Comparison of ENCODE assay signal across 1 cellular context in the genomic region with DNA sequence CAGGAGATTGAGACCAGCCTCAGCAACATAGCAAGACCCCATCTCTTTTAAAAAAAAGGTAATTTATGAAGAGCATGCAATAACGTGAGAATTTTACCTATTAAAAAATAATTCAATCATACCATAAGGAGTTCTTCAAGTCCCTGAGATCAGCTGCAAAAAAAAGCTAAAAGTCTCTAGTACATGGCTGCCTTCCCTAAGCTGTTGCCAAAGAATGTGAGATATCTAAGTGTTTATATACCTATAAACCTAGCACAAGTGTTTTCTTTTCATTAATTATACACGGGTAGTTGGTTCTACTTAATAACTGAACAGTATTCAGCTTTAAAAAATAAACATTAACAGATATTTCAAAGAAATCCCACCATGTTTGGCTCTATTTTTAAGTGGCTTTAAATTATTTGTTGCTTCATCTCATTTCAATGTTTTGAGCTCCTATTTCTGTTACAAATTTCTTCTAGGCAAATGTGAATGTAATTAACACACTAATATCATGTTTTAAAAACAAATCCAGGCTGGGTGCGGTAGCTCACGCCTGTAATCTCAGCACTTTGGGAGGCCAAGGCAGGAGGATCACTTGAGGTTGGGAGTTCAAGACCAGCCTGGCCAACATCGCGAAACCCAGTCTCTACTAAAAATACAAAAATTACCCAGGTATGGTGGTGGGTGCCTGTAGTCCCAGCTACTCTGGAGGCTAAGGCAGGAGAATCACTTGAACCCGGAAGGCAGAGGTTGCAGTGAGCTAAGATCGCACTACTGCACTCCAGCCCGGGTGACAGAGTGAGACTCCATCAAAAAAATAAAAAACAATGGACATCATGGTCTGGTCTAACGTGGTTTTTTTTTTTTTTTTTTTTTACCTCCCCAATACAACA.
A peak's percentile ranks its signal among the peaks of the same experiment; 100 is the strongest.
TF ChIP-seq lines count a peak whose summit lies in the region.

No MANE protein-coding gene starts in this region.

TF ChIP-seq in GM12878, 131 proteins besides CTCF, POLR2A, EP300 and RAD21:
- TF ChIP-seq FOS (IDR thresholded peaks at IDR 0.05; ENCODE audit: borderline replicate concordance, extremely low read depth, insufficient read length) (no peak), ASH2L (IDR thresholded peaks at IDR 0.05; ENCODE audit: borderline replicate concordance, low read depth) (no peak), ZNF217 (IDR thresholded peaks at IDR 0.05) (peak; percentile 30; the same call in 1 of the 2 replicates), MTA3 (IDR thresholded peaks at IDR 0.05; ENCODE audit: borderline replicate concordance, low read length) (0 out of 2 replicates have a peak, but pooled peaks have one; percentile 4), SMAD1 (IDR thresholded peaks at IDR 0.05; ENCODE audit: low read depth, partially characterized antibody) (peak; percentile 11), ZNF384 (IDR thresholded peaks at IDR 0.05; ENCODE audit: borderline replicate concordance, low read depth, low read length) (peak; percentile 77), IKZF2 (IDR thresholded peaks at IDR 0.05) (0 out of 4 replicates have a peak, but pooled peaks of 1 of the 2 experiments have one; percentile 3)
- TF ChIP-seq, protein P1, sequence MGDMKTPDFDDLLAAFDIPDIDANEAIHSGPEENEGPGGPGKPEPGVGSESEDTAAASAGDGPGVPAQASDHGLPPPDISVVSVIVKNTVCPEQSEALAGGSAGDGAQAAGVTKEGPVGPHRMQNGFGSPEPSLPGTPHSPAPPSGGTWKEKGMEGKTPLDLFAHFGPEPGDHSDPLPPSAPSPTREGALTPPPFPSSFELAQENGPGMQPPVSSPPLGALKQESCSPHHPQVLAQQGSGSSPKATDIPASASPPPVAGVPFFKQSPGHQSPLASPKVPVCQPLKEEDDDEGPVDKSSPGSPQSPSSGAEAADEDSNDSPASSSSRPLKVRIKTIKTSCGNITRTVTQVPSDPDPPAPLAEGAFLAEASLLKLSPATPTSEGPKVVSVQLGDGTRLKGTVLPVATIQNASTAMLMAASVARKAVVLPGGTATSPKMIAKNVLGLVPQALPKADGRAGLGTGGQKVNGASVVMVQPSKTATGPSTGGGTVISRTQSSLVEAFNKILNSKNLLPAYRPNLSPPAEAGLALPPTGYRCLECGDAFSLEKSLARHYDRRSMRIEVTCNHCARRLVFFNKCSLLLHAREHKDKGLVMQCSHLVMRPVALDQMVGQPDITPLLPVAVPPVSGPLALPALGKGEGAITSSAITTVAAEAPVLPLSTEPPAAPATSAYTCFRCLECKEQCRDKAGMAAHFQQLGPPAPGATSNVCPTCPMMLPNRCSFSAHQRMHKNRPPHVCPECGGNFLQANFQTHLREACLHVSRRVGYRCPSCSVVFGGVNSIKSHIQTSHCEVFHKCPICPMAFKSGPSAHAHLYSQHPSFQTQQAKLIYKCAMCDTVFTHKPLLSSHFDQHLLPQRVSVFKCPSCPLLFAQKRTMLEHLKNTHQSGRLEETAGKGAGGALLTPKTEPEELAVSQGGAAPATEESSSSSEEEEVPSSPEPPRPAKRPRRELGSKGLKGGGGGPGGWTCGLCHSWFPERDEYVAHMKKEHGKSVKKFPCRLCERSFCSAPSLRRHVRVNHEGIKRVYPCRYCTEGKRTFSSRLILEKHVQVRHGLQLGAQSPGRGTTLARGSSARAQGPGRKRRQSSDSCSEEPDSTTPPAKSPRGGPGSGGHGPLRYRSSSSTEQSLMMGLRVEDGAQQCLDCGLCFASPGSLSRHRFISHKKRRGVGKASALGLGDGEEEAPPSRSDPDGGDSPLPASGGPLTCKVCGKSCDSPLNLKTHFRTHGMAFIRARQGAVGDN (IDR thresholded peaks at IDR 0.05) = peak; percentile 37; the same call in 1 of the 2 replicates
- TF ChIP-seq, protein P2, sequence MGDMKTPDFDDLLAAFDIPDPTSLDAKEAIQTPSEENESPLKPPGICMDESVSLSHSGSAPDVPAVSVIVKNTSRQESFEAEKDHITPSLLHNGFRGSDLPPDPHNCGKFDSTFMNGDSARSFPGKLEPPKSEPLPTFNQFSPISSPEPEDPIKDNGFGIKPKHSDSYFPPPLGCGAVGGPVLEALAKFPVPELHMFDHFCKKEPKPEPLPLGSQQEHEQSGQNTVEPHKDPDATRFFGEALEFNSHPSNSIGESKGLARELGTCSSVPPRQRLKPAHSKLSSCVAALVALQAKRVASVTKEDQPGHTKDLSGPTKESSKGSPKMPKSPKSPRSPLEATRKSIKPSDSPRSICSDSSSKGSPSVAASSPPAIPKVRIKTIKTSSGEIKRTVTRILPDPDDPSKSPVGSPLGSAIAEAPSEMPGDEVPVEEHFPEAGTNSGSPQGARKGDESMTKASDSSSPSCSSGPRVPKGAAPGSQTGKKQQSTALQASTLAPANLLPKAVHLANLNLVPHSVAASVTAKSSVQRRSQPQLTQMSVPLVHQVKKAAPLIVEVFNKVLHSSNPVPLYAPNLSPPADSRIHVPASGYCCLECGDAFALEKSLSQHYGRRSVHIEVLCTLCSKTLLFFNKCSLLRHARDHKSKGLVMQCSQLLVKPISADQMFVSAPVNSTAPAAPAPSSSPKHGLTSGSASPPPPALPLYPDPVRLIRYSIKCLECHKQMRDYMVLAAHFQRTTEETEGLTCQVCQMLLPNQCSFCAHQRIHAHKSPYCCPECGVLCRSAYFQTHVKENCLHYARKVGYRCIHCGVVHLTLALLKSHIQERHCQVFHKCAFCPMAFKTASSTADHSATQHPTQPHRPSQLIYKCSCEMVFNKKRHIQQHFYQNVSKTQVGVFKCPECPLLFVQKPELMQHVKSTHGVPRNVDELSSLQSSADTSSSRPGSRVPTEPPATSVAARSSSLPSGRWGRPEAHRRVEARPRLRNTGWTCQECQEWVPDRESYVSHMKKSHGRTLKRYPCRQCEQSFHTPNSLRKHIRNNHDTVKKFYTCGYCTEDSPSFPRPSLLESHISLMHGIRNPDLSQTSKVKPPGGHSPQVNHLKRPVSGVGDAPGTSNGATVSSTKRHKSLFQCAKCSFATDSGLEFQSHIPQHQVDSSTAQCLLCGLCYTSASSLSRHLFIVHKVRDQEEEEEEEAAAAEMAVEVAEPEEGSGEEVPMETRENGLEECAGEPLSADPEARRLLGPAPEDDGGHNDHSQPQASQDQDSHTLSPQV (IDR thresholded peaks at IDR 0.05) = peak; percentile 75
- TF ChIP-seq, protein P3, sequence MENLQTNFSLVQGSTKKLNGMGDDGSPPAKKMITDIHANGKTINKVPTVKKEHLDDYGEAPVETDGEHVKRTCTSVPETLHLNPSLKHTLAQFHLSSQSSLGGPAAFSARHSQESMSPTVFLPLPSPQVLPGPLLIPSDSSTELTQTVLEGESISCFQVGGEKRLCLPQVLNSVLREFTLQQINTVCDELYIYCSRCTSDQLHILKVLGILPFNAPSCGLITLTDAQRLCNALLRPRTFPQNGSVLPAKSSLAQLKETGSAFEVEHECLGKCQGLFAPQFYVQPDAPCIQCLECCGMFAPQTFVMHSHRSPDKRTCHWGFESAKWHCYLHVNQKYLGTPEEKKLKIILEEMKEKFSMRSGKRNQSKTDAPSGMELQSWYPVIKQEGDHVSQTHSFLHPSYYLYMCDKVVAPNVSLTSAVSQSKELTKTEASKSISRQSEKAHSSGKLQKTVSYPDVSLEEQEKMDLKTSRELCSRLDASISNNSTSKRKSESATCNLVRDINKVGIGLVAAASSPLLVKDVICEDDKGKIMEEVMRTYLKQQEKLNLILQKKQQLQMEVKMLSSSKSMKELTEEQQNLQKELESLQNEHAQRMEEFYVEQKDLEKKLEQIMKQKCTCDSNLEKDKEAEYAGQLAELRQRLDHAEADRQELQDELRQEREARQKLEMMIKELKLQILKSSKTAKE (IDR thresholded peaks at IDR 0.05; ENCODE audit: low read depth, poor library complexity, severe bottlenecking) = peak; percentile 1
- TF ChIP-seq, protein P4, sequence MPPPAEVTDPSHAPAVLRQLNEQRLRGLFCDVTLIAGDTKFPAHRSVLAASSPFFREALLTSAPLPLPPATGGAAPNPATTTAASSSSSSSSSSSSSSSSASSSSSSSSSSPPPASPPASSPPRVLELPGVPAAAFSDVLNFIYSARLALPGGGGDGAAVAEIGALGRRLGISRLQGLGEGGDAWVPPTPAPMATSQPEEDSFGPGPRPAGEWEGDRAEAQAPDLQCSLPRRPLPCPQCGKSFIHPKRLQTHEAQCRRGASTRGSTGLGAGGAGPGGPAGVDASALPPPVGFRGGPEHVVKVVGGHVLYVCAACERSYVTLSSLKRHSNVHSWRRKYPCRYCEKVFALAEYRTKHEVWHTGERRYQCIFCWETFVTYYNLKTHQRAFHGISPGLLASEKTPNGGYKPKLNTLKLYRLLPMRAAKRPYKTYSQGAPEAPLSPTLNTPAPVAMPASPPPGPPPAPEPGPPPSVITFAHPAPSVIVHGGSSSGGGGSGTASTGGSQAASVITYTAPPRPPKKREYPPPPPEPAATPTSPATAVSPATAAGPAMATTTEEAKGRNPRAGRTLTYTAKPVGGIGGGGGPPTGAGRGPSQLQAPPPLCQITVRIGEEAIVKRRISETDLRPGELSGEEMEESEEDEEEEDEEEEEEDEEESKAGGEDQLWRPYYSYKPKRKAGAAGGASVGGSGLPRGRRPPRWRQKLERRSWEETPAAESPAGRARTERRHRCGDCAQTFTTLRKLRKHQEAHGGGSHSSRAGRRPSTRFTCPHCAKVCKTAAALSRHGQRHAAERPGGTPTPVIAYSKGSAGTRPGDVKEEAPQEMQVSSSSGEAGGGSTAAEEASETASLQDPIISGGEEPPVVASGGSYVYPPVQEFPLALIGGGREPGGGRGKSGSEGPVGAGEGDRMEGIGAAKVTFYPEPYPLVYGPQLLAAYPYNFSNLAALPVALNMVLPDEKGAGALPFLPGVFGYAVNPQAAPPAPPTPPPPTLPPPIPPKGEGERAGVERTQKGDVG (CRISPR knock-in tag; IDR thresholded peaks at IDR 0.05) = 0 out of 2 replicates have a peak, but pooled peaks have one; percentile 65
- TF ChIP-seq, protein P5, sequence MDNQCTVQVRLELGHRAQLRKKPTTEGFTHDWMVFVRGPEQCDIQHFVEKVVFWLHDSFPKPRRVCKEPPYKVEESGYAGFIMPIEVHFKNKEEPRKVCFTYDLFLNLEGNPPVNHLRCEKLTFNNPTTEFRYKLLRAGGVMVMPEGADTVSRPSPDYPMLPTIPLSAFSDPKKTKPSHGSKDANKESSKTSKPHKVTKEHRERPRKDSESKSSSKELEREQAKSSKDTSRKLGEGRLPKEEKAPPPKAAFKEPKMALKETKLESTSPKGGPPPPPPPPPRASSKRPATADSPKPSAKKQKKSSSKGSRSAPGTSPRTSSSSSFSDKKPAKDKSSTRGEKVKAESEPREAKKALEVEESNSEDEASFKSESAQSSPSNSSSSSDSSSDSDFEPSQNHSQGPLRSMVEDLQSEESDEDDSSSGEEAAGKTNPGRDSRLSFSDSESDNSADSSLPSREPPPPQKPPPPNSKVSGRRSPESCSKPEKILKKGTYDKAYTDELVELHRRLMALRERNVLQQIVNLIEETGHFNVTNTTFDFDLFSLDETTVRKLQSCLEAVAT (IDR thresholded peaks at IDR 0.05) = peak; percentile 67
- TF ChIP-seq, protein P6, sequence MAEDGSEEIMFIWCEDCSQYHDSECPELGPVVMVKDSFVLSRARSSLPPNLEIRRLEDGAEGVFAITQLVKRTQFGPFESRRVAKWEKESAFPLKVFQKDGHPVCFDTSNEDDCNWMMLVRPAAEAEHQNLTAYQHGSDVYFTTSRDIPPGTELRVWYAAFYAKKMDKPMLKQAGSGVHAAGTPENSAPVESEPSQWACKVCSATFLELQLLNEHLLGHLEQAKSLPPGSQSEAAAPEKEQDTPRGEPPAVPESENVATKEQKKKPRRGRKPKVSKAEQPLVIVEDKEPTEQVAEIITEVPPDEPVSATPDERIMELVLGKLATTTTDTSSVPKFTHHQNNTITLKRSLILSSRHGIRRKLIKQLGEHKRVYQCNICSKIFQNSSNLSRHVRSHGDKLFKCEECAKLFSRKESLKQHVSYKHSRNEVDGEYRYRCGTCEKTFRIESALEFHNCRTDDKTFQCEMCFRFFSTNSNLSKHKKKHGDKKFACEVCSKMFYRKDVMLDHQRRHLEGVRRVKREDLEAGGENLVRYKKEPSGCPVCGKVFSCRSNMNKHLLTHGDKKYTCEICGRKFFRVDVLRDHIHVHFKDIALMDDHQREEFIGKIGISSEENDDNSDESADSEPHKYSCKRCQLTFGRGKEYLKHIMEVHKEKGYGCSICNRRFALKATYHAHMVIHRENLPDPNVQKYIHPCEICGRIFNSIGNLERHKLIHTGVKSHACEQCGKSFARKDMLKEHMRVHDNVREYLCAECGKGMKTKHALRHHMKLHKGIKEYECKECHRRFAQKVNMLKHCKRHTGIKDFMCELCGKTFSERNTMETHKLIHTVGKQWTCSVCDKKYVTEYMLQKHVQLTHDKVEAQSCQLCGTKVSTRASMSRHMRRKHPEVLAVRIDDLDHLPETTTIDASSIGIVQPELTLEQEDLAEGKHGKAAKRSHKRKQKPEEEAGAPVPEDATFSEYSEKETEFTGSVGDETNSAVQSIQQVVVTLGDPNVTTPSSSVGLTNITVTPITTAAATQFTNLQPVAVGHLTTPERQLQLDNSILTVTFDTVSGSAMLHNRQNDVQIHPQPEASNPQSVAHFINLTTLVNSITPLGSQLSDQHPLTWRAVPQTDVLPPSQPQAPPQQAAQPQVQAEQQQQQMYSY (CRISPR knock-in tag; IDR thresholded peaks at IDR 0.05) = peak; percentile 47; the same call in 1 of the 2 replicates
- TF ChIP-seq, protein P7, sequence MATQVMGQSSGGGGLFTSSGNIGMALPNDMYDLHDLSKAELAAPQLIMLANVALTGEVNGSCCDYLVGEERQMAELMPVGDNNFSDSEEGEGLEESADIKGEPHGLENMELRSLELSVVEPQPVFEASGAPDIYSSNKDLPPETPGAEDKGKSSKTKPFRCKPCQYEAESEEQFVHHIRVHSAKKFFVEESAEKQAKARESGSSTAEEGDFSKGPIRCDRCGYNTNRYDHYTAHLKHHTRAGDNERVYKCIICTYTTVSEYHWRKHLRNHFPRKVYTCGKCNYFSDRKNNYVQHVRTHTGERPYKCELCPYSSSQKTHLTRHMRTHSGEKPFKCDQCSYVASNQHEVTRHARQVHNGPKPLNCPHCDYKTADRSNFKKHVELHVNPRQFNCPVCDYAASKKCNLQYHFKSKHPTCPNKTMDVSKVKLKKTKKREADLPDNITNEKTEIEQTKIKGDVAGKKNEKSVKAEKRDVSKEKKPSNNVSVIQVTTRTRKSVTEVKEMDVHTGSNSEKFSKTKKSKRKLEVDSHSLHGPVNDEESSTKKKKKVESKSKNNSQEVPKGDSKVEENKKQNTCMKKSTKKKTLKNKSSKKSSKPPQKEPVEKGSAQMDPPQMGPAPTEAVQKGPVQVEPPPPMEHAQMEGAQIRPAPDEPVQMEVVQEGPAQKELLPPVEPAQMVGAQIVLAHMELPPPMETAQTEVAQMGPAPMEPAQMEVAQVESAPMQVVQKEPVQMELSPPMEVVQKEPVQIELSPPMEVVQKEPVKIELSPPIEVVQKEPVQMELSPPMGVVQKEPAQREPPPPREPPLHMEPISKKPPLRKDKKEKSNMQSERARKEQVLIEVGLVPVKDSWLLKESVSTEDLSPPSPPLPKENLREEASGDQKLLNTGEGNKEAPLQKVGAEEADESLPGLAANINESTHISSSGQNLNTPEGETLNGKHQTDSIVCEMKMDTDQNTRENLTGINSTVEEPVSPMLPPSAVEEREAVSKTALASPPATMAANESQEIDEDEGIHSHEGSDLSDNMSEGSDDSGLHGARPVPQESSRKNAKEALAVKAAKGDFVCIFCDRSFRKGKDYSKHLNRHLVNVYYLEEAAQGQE (IDR thresholded peaks at IDR 0.05; ENCODE audit: low read depth, low read length) = no peak
